In genomic region chr22:23289851-23290724, GRCh38 we compare ENCODE assay signal across 8 cellular contexts.
DNase-seq lines count a peak whose midpoint lies in the region; ATAC-seq lines count a peak whose summit lies in the region.

No MANE protein-coding gene starts in this region.

- no peaks in the 10 kb centered on the region for H3K79me2 ChIP-seq in Karpas-422 (ENCODE audit: low read length)

- no peaks in the 10 kb centered on the region for H3K9me2 ChIP-seq in Karpas-422 (replicated peaks; ENCODE audit: insufficient read depth, low read length)

- H3K9ac ChIP-seq in Karpas-422 (ENCODE audit: low read length): no peak overlapping the region

- no peaks in the 10 kb centered on the region for H3K9me3 ChIP-seq in Karpas-422 (ENCODE audit: low read length)

- no peak overlapping the region for H3K27ac ChIP-seq in Karpas-422 (ENCODE audit: low read length)

- no peak overlapping the region for H3K4me3 ChIP-seq in Karpas-422 (ENCODE audit: low read length)

- no peaks in the 10 kb centered on the region for H4K20me1 ChIP-seq in Karpas-422 (ENCODE audit: insufficient read depth, low read depth, low read length)

- 0 out of 2 replicates have a peak, but pooled peaks cover 4% of the 10 kb centered on the region for H3K36me3 ChIP-seq in Karpas-422 (ENCODE audit: insufficient read depth, low read length)

- no peak for ATAC-seq in HG03354 (IDR thresholded peaks at IDR 0.05; ENCODE audit: poor library complexity, severe bottlenecking, unreplicated experiment)
- no peak for ATAC-seq in HG02938 (IDR thresholded peaks at IDR 0.05; ENCODE audit: unreplicated experiment)

- H3K27me3 ChIP-seq in Karpas-422 (ENCODE audit: low read length): no peaks in the 10 kb centered on the region

- H3K4me2 ChIP-seq in Karpas-422 (ENCODE audit: low read depth, low read length, poor library complexity, severe bottlenecking): no peak overlapping the region

- peaks cover 13% of the 10 kb centered on the region for H3K4me1 ChIP-seq in Karpas-422 (ENCODE audit: low read length)

- DNase-seq in EH (ENCODE audit: low read depth) (peak; percentile 57), Karpas-422 (peak; percentile 86), cerebellar cortex (ENCODE audit: low spot score) (peak; percentile 92), lung microvascular endothelial cell (ENCODE audit: low read depth in 2 of 2) (peak; percentile 61 to 70)
- DNase-seq in activated CD4-positive, CD25-positive, alpha-beta regulatory T cell treated with anti-CD3 and anti-CD28 coated beads, Interleukin-2, amount 50 U/mL, for 72 hours: peak; percentile 75
- peak; percentile 30 to 46 for DNase-seq in stimulated activated CD8-positive, alpha-beta memory T cell treated with anti-CD3 and anti-CD28 coated beads, Interleukin-2, amount 100 ng/mL, for 48 hours (ENCODE audit: low read depth in 2 of 2)

- H2AFZ ChIP-seq in Karpas-422 (ENCODE audit: low read length): no peak overlapping the region

Comparison
In these comparisons a context has a peak if more than half of its experiments do, and no peak if none do; other contexts are left out.
1. DNase-seq: peak in every context shown above with its lines; median percentile 92 in cerebellar cortex; 86 in Karpas-422; 75 in activated CD4-positive, CD25-positive, alpha-beta regulatory T cell treated with anti-CD3 and anti-CD28 coated beads, Interleukin-2, amount 50 U/mL, for 72 hours; 66 in lung microvascular endothelial cell; 57 in EH; 38 in stimulated activated CD8-positive, alpha-beta memory T cell treated with anti-CD3 and anti-CD28 coated beads, Interleukin-2, amount 100 ng/mL, for 48 hours.